In genomic region chr7:113421696-113422330, GRCh38 we compare ENCODE assay signal across 1 cellular context.
A peak's percentile ranks its signal among the peaks of the same experiment; 100 is the strongest.
TF ChIP-seq lines count a peak whose summit lies in the region.

No MANE protein-coding gene starts in this region.

TF ChIP-seq in H1, 55 proteins besides CTCF, POLR2A, EP300 and RAD21 (continued from another document):
- TF ChIP-seq E2F6 (IDR thresholded peaks at IDR 0.05) (0 out of 2 replicates have a peak, but pooled peaks have one; percentile 35), EGR1 (IDR thresholded peaks at IDR 0.05; ENCODE audit: borderline replicate concordance, low read depth, low read length) (peak; percentile 28; the same call in 1 of the 2 replicates), KDM5A (IDR thresholded peaks at IDR 0.05; ENCODE audit: low read length) (no peak), ZNF274 (IDR thresholded peaks at IDR 0.05; ENCODE audit: borderline replicate concordance, extremely low read depth, low read length) (no peak), HDAC2 (IDR thresholded peaks at IDR 0.05; ENCODE audit: borderline replicate concordance in 1 of 2, low read depth in 2 of 2, low read length in 2 of 2) (no peak), CHD2 (IDR thresholded peaks at IDR 0.05; ENCODE audit: low read length) (no peak), BACH1 (IDR thresholded peaks at IDR 0.05; ENCODE audit: low read length) (no peak), RNF2 (IDR thresholded peaks at IDR 0.05; ENCODE audit: borderline replicate concordance, low read depth, low read length, missing control alignments, poor library complexity, severe bottlenecking) (no peak), RFX5 (IDR thresholded peaks at IDR 0.05; ENCODE audit: borderline replicate concordance, low read depth, low read length) (no peak), USF2 (IDR thresholded peaks at IDR 0.05; ENCODE audit: low read length) (peak; percentile 26; the same call in 1 of the 2 replicates), CBX8 (IDR thresholded peaks at IDR 0.05; ENCODE audit: borderline replicate concordance, low read depth, low read length) (no peak), KDM4A (IDR thresholded peaks at IDR 0.05; ENCODE audit: low read depth, low read length, severe bottlenecking) (no peak), TCF12 (IDR thresholded peaks at IDR 0.05; ENCODE audit: low read depth, low read length) (no peak), FOSL1 (IDR thresholded peaks at IDR 0.05; ENCODE audit: insufficient read depth, low read depth, low read length) (no peak), NRF1 (IDR thresholded peaks at IDR 0.05; ENCODE audit: low read depth, low read length) (no peak), GABPA (IDR thresholded peaks at IDR 0.05; ENCODE audit: borderline replicate concordance, insufficient read depth, low read length) (no peak), TEAD4 (IDR thresholded peaks at IDR 0.05; ENCODE audit: low read depth, low read length) (peak; percentile 70), CREB1 (IDR thresholded peaks at IDR 0.05) (no peak), SP1 (IDR thresholded peaks at IDR 0.05; ENCODE audit: low read depth, low read length) (no peak), NANOG (IDR thresholded peaks at IDR 0.05; ENCODE audit: insufficient read depth, low read depth, low read length, poor library complexity, severe bottlenecking) (peak; percentile 55), RXRA (IDR thresholded peaks at IDR 0.05; ENCODE audit: insufficient read depth, low read depth, low read length) (no peak), SIRT6 (IDR thresholded peaks at IDR 0.05; ENCODE audit: low read length) (no peak), SIX5 (IDR thresholded peaks at IDR 0.05; ENCODE audit: low read depth, low read length) (no peak), SIN3A (conservative IDR thresholded peaks at IDR 0.05 in 1 of 2, IDR thresholded peaks at IDR 0.05 in 1 of 2; ENCODE audit: low read depth in 1 of 2, low read length in 2 of 2) (no peak), JUN (IDR thresholded peaks at IDR 0.05; ENCODE audit: low read depth, low read length) (no peak), SRF (IDR thresholded peaks at IDR 0.05; ENCODE audit: low read depth, low read length) (no peak), TAF7 (optimal IDR thresholded peaks at IDR 0.05; ENCODE audit: borderline replicate concordance, low read depth, low read length) (peak; percentile 48), CBX5 (IDR thresholded peaks at IDR 0.05; ENCODE audit: low read depth, low read length) (no peak), EZH2 (IDR thresholded peaks at IDR 0.05; ENCODE audit: low read depth, low read length, severe bottlenecking) (no peak), HDAC6 (IDR thresholded peaks at IDR 0.05; ENCODE audit: low read depth, low read length) (no peak), SP4 (IDR thresholded peaks at IDR 0.05; ENCODE audit: low read length) (no peak), CHD7 (IDR thresholded peaks at IDR 0.05; ENCODE audit: insufficient replicate concordance, low read length) (no peak), CHD1 (IDR thresholded peaks at IDR 0.05; ENCODE audit: low read depth, low read length) (no peak), KDM1A (IDR thresholded peaks at IDR 0.05; ENCODE audit: borderline replicate concordance, low read length) (no peak), GTF2F1 (IDR thresholded peaks at IDR 0.05; ENCODE audit: borderline replicate concordance, low read depth, low read length) (no peak), POLR2AphosphoS5 (IDR thresholded peaks at IDR 0.05; ENCODE audit: low read depth, low read length) (no peak), BRCA1 (IDR thresholded peaks at IDR 0.05; ENCODE audit: low read depth, low read length) (no peak)
- TF ChIP-seq, protein P1, sequence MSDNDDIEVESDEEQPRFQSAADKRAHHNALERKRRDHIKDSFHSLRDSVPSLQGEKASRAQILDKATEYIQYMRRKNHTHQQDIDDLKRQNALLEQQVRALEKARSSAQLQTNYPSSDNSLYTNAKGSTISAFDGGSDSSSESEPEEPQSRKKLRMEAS (IDR thresholded peaks at IDR 0.05) = peak; percentile 90
